Comparison of ENCODE assay signal across 8 cellular contexts in genomic region chr14:92122761-92123160, GRCh38. TPM values are rescaled to one million over a fixed set of nuclear protein-coding genes. Genes with fewer than 3 reads are reported as not detected.
A peak's percentile ranks its signal among the peaks of the same experiment; 100 is the strongest.
DNase-seq lines count a peak whose midpoint lies in the region; ATAC-seq and TF ChIP-seq lines count a peak whose summit lies in the region.

No MANE protein-coding gene starts in this region.

- H3K9me3 Mint-ChIP-seq in Caco-2 (ENCODE audit: unreplicated experiment), result no peaks in the 10 kb centered on the region
- H3K9me3 Mint-ChIP-seq in endodermal cell, result no peaks in the 10 kb centered on the region

- ATAC-seq in GM21786 (IDR thresholded peaks at IDR 0.05; ENCODE audit: unreplicated experiment), result no peak

- H3K4me1 ChIP-seq in Caco-2 (peaks cover 3% of the 10 kb centered on the region; the same call in 1 of the 2 replicates), OCI-LY3 (ENCODE audit: low read length) (peaks cover 18% of the 10 kb centered on the region), endodermal cell (ENCODE audit: control insufficient read depth, insufficient read depth, low read length) (peaks cover 8% of the 10 kb centered on the region), neutrophil (ENCODE audit: control insufficient read depth in 1 of 2, insufficient read depth in 1 of 2, low read depth in 1 of 2, low read length in 1 of 2) (peaks cover 22 to 32% of the 10 kb centered on the region in 2 experiments)

- H3K9me3 ChIP-seq in Caco-2, result no peaks in the 10 kb centered on the region
- H3K9me3 ChIP-seq in OCI-LY3 (ENCODE audit: insufficient read depth, low read length), result no peaks in the 10 kb centered on the region
- no peaks in the 10 kb centered on the region for H3K9me3 ChIP-seq in endodermal cell (ENCODE audit: control insufficient read depth, low read length)
- no peaks in the 10 kb centered on the region for H3K9me3 ChIP-seq in neutrophil

- TF ChIP-seq CTCF in Caco-2 (IDR thresholded peaks at IDR 0.05; ENCODE audit: insufficient read depth in 1 of 2, low read depth in 1 of 2, low read length in 1 of 2, severe bottlenecking in 1 of 2, unreplicated experiment in 1 of 2), result no peak
- TF ChIP-seq CTCF in OCI-LY3 (IDR thresholded peaks at IDR 0.05; ENCODE audit: low read depth, low read length), result no peak
- no peak for TF ChIP-seq CTCF in endodermal cell (conservative IDR thresholded peaks at IDR 0.05)
- no peak for TF ChIP-seq CTCF in neutrophil (IDR thresholded peaks at IDR 0.05)

- H3K36me3 ChIP-seq in Caco-2 (ENCODE audit: control insufficient read depth, insufficient read depth, low read length) (no peaks in the 10 kb centered on the region; the same call in 1 of the 2 replicates), OCI-LY3 (replicated peaks; ENCODE audit: low read depth, low read length) (peaks cover 25% of the 10 kb centered on the region), endodermal cell (ENCODE audit: control insufficient read depth, insufficient read depth, low read length) (peaks cover 36% of the 10 kb centered on the region), neutrophil (peaks cover 27% of the 10 kb centered on the region)

- H4K20me1 ChIP-seq in OCI-LY3 (ENCODE audit: insufficient read depth, low read length), result no peaks in the 10 kb centered on the region

- DNase-seq in Caco-2 (no peak), endodermal cell (no peak), GM19240 (ENCODE audit: insufficient read length, low spot score) (no peak), NCI-H1417 (lab: John Stamatoyannopoulos, UW) (no peak), NCI-H2081 treated with DMSO at 0.1 percent for 48 hours (lab: John Stamatoyannopoulos, UW) (no peak)

- WGBS in endodermal cell (ENCODE audit: insufficient coverage in 1 of 2, insufficient read length in 1 of 2), 2 experiments, result 60 to 67% methylated on average over 7 to 9 of the region's 9 CpGs

- H3K9ac ChIP-seq in OCI-LY3 (ENCODE audit: low read length) (peak overlapping the region; percentile 81), endodermal cell (ENCODE audit: extremely low read depth, low read length, poor library complexity, severe bottlenecking) (peak overlapping the region; percentile 99)

- CTCF ChIA-PET in Caco-2 (lab: Charles Lee), result interaction anchor here (1.2 to 3.9 kb wide), 2 partner anchors 12 to 16 kb away, joined by 3 to 35 read pairs; partner anchors contain the start of gene ATXN3

- H3K27me3 ChIP-seq in Caco-2 (replicated peaks; ENCODE audit: control insufficient read depth, insufficient read depth, low read length), result no peaks in the 10 kb centered on the region
- H3K27me3 ChIP-seq in OCI-LY3 (ENCODE audit: low read depth, low read length), result no peaks in the 10 kb centered on the region
- no peaks in the 10 kb centered on the region for H3K27me3 ChIP-seq in endodermal cell (ENCODE audit: control insufficient read depth, insufficient read depth, low read length, poor library complexity, severe bottlenecking)
- no peaks in the 10 kb centered on the region for H3K27me3 ChIP-seq in neutrophil

- peak overlapping the region; percentile 91 for H3K4me3 Mint-ChIP-seq in Caco-2 (ENCODE audit: unreplicated experiment)
- H3K4me3 Mint-ChIP-seq in endodermal cell, result peak overlapping the region; percentile 84

- POLR2A ChIA-PET in Caco-2 (lab: Charles Lee), result interaction anchor here (0.7 to 2.0 kb wide), 2 partner anchors 16 to 558 kb away, joined by 4 to 25 read pairs; partner anchors contain the start of gene ATXN3

- H2AFZ ChIP-seq in OCI-LY3 (ENCODE audit: low read depth, low read length), result no peak overlapping the region

- peak overlapping the region; percentile 98 for H3K4me3 ChIP-seq in Caco-2 (ENCODE audit: low read depth, low read length)
- H3K4me3 ChIP-seq in OCI-LY3 (ENCODE audit: low read length), result peak overlapping the region; percentile 91
- peak overlapping the region; percentile 96 for H3K4me3 ChIP-seq in endodermal cell (ENCODE audit: low read length)
- H3K4me3 ChIP-seq in neutrophil (ENCODE audit: low read depth in 1 of 2, low read length in 1 of 2), result peak overlapping the region; percentile 83 to 94

- intact Hi-C loops in Caco-2 (cut with micrococcal nuclease; ENCODE audit: unreplicated experiment), result no loop called here

- peaks cover 18% of the 10 kb centered on the region for H3K4me1 Mint-ChIP-seq in Caco-2 (ENCODE audit: low read depth, unreplicated experiment)
- H3K4me1 Mint-ChIP-seq in endodermal cell, result peaks cover 18% of the 10 kb centered on the region

- H3K36me3 Mint-ChIP-seq in Caco-2 (ENCODE audit: insufficient read depth, unreplicated experiment), result peaks cover 42% of the 10 kb centered on the region
- peaks cover 49% of the 10 kb centered on the region for H3K36me3 Mint-ChIP-seq in endodermal cell (ENCODE audit: low read depth)

- peaks cover 60% of the 10 kb centered on the region for H3K79me2 ChIP-seq in OCI-LY3 (ENCODE audit: low read length)

- no peaks in the 10 kb centered on the region for H3K27me3 Mint-ChIP-seq in Caco-2 (ENCODE audit: insufficient read depth, unreplicated experiment)
- no peaks in the 10 kb centered on the region for H3K27me3 Mint-ChIP-seq in endodermal cell (ENCODE audit: insufficient read depth)

- H3K27ac Mint-ChIP-seq in Caco-2 (ENCODE audit: unreplicated experiment) (peak overlapping the region; percentile 99), endodermal cell (peak overlapping the region; percentile 100)

- peak overlapping the region; percentile 53; the same call in 1 of the 2 replicates for H3K27ac ChIP-seq in OCI-LY3 (ENCODE audit: low read length)
- H3K27ac ChIP-seq in endodermal cell (ENCODE audit: low read depth, low read length), result peak overlapping the region; percentile 99
- H3K27ac ChIP-seq in neutrophil, result peak overlapping the region; percentile 93

- BruUV-seq in Caco-2 (replicated peaks; lab: Mats Ljungman, UMichigan), result no TSS peak

- H3K4me2 ChIP-seq in OCI-LY3 (ENCODE audit: low read length), result peak overlapping the region; percentile 65

RNA-seq across cellular contexts. Expression of gene CPSF2, which starts 1.0 kb away (rescaled TPM):
- total RNA-seq in Caco-2 (2022) (76.9 and 80.3 TPM in 2 replicates), endodermal cell (100 to 1,000 TPM in 1 of 2 donors, 10 to 100 TPM in 1; 91.8 to 103 TPM)
- polyA plus RNA-seq in endodermal cell (2013, experiment 1 of 2), result 49.3 TPM
- 42.1 TPM for polyA plus RNA-seq in endodermal cell (2013, experiment 2 of 2)

RNA-seq across cellular contexts. Expression of gene NDUFB1, which starts 1.3 kb away (rescaled TPM):
- total RNA-seq in Caco-2 (2022) (105 and 115 TPM in 2 replicates), endodermal cell (100 to 1,000 TPM; 122 to 155 TPM)
- 169 TPM for polyA plus RNA-seq in endodermal cell (2013, experiment 1 of 2)
- polyA plus RNA-seq in endodermal cell (2013, experiment 2 of 2), result 156 TPM

RNA-seq across cellular contexts. Expression of gene ATXN3, which starts 16.4 kb away (rescaled TPM):
- 18.8 and 29.3 TPM in 2 replicates for total RNA-seq in Caco-2 (2022)
- total RNA-seq in endodermal cell, result 10 to 100 TPM; 25.7 to 33.2 TPM
- 30.2 TPM for polyA plus RNA-seq in endodermal cell (2013, experiment 1 of 2)
- 30.1 TPM for polyA plus RNA-seq in endodermal cell (2013, experiment 2 of 2)
